In genomic region chr17:81086789-81087551, GRCh38 we compare ENCODE assay signal across 29 cellular contexts. TPM values are rescaled to one million over a fixed set of nuclear protein-coding genes. Genes with fewer than 3 reads are reported as not detected.
DNase-seq lines count a peak whose midpoint lies in the region; ATAC-seq, FAIRE-seq and TF ChIP-seq lines count a peak whose summit lies in the region.
"Had no signal": no experiment of that assay in that cellular context is flagged by ENCODE, and none has a peak within 500 bp of the region (broad histone marks: within the 10 kb centered on the region; RNA-seq: fewer than 3 reads in every experiment).

No MANE protein-coding gene starts in this region.

- H3K27ac Mint-ChIP-seq in activated T-helper 17 cell treated with anti-CD3 and anti-CD28 coated beads, Interleukin-2, amount 50 U/mL, for 72 hours = no peak overlapping the region
- H3K27ac Mint-ChIP-seq: GM23338, natural killer cell, T-cell had no signal

- no peaks in the 10 kb centered on the region for H3K9me1 ChIP-seq in keratinocyte (ENCODE audit: control insufficient read depth, extremely low read depth, insufficient read depth, low read length)

- peaks cover 80% of the 10 kb centered on the region for H3K4me1 ChIP-seq in keratinocyte (ENCODE audit: control insufficient read depth, extremely low read depth, insufficient read depth, low read length)
- peaks cover 41 to 80% (median 66%) of the 10 kb centered on the region in 4 donors for H3K4me1 ChIP-seq in upper lobe of left lung
- peaks cover 0 to 35% (median 9%) of the 10 kb centered on the region in 6 donors for H3K4me1 ChIP-seq in spleen

- no peaks in the 10 kb centered on the region for H3K27me3 Mint-ChIP-seq in activated T-helper 17 cell treated with anti-CD3 and anti-CD28 coated beads, Interleukin-2, amount 50 U/mL, for 72 hours
- H3K27me3 Mint-ChIP-seq: T-cell had no signal

- no peaks in the 10 kb centered on the region for H3K9me3 Mint-ChIP-seq in activated T-helper 17 cell treated with anti-CD3 and anti-CD28 coated beads, Interleukin-2, amount 50 U/mL, for 72 hours
- H3K9me3 Mint-ChIP-seq: GM23338, natural killer cell, T-cell had no signal

- WGBS in upper lobe of left lung, 2 donors = 59 to 76% methylated on average over 24 to 32 of the region's 32 CpGs
- WGBS in spleen, 5 donors = 84 to 94% (median 87%) methylated on average over 19 to 32 of the region's 32 CpGs

- peak; percentile 75 for FAIRE-seq in keratinocyte (lab: Jason Lieb, UNC)
- FAIRE-seq: A204.1, astrocyte, endometrium, islet of Langerhans, urothelium cell line had no signal

- peak; percentile 34 for ATAC-seq in activated T-helper 17 cell treated with anti-CD3 and anti-CD28 coated beads, Interleukin-2, amount 50 U/mL, for 72 hours (replicated peaks)
- ATAC-seq in upper lobe of left lung (ENCODE audit: low FRiP score in 2 of 2) (no peak), HG03108 (IDR thresholded peaks at IDR 0.05; ENCODE audit: unreplicated experiment) (no peak)
- ATAC-seq: GM23338, natural killer cell had no signal

- no peak for TF ChIP-seq EP300 in upper lobe of left lung (IDR thresholded peaks at IDR 0.05)

- H3K27me3 ChIP-seq in keratinocyte (ENCODE audit: control insufficient read depth, extremely low read depth, insufficient read depth, low read length) (no peaks in the 10 kb centered on the region), upper lobe of left lung (no peaks in the 10 kb centered on the region), spleen (replicated peaks in 1 of 7) (no peaks in the 10 kb centered on the region)
- H3K27me3 ChIP-seq: sigmoid colon had no signal

- DNase-seq in NCI-H2196 (lab: John Stamatoyannopoulos, UW; ENCODE audit: unreplicated experiment) (peak; percentile 55), NCI-H2196 treated with DMSO at 0.1 percent for 48 hours (lab: John Stamatoyannopoulos, UW; ENCODE audit: unreplicated experiment) (no peak), keratinocyte (ENCODE audit: low read depth, low spot score) (peak; percentile 86), upper lobe of left lung (peak in 1 of 2 donors; percentile 53), spleen (no peak), AML-193 (lab: John Stamatoyannopoulos, UW) (no peak)
- DNase-seq: activated naive CD4-positive, alpha-beta T cell treated with anti-CD3 and anti-CD28 coated beads, Interleukin-2, amount 50 U/mL, for 16 hours; activated T-cell treated with anti-CD3 and anti-CD28 coated beads, Interleukin-2, amount 50 U/mL, for 1 hour; DMS 273 treated with DMSO at 0.1 percent for 48 hours; GF-D8; hippocampal formation; mesendoderm; natural killer cell; NCI-H187; NCI-H446 treated with DMSO at 0.1 percent for 48 hours; RPMI8226; sigmoid colon; stimulated activated CD4-positive, alpha-beta T cell treated with anti-CD3 and anti-CD28 coated beads, Interleukin-1b, Interleukin-23, amount 100 ng/mL, for 48 hours; stimulated activated naive CD4-positive, alpha-beta T cell treated with Interleukin-2 at 50 U/mL for 16 hours had no signal

- H3K79me2 ChIP-seq in keratinocyte (ENCODE audit: control insufficient read depth, insufficient read depth, low read length) = peaks cover 32% of the 10 kb centered on the region

- peaks cover 21 to 66% of the 10 kb centered on the region in 2 experiments for H3K36me3 ChIP-seq in keratinocyte (ENCODE audit: control insufficient read depth in 2 of 2, extremely low read depth in 1 of 2, insufficient read depth in 2 of 2, low read length in 2 of 2)
- peaks cover 0 to 48% (median 30%) of the 10 kb centered on the region in 4 donors for H3K36me3 ChIP-seq in upper lobe of left lung
- peaks cover 0 to 44% (median 4%) of the 10 kb centered on the region in 6 donors for H3K36me3 ChIP-seq in spleen

- no peak overlapping the region for H3K4me3 Mint-ChIP-seq in activated T-helper 17 cell treated with anti-CD3 and anti-CD28 coated beads, Interleukin-2, amount 50 U/mL, for 72 hours
- H3K4me3 Mint-ChIP-seq: GM23338, natural killer cell, T-cell had no signal

- no peak for TF ChIP-seq CTCF in keratinocyte (optimal IDR thresholded peaks at IDR 0.05 in 1 of 3, IDR thresholded peaks at IDR 0.05 in 1 of 3, conservative IDR thresholded peaks at IDR 0.05 in 1 of 3; ENCODE audit: extremely low read depth in 1 of 3, insufficient read depth in 2 of 3, low read length in 3 of 3)
- TF ChIP-seq CTCF in upper lobe of left lung (IDR thresholded peaks at IDR 0.05) = no peak
- TF ChIP-seq CTCF in spleen (IDR thresholded peaks at IDR 0.05 in 8 of 11, conservative IDR thresholded peaks at IDR 0.05 in 3 of 11) = no peak

- H2AFZ ChIP-seq in keratinocyte (ENCODE audit: control insufficient read depth, low read length) = no peak overlapping the region
- H2AFZ ChIP-seq: GM23338, parathyroid adenoma had no signal

- H3K27ac ChIP-seq in keratinocyte (ENCODE audit: control insufficient read depth, insufficient read depth, low read length) = peak overlapping the region; percentile 97
- peak overlapping the region in 3 of 4 donors; percentile 89 to 94 (median 89) for H3K27ac ChIP-seq in upper lobe of left lung
- no peak overlapping the region for H3K27ac ChIP-seq in spleen
- H3K27ac ChIP-seq: parathyroid adenoma, sigmoid colon had no signal

- no peaks in the 10 kb centered on the region for H3K36me3 Mint-ChIP-seq in activated T-helper 17 cell treated with anti-CD3 and anti-CD28 coated beads, Interleukin-2, amount 50 U/mL, for 72 hours (ENCODE audit: low read depth)
- H3K36me3 Mint-ChIP-seq: natural killer cell, T-cell had no signal

- H3K4me1 Mint-ChIP-seq in activated T-helper 17 cell treated with anti-CD3 and anti-CD28 coated beads, Interleukin-2, amount 50 U/mL, for 72 hours = no peaks in the 10 kb centered on the region
- H3K4me1 Mint-ChIP-seq: natural killer cell had no signal

- H3K9me3 ChIP-seq in keratinocyte (ENCODE audit: control insufficient read depth, low read depth, low read length) (no peaks in the 10 kb centered on the region), upper lobe of left lung (no peaks in the 10 kb centered on the region), spleen (no peaks in the 10 kb centered on the region)
- H3K9me3 ChIP-seq: sigmoid colon had no signal

- dilution Hi-C loops in keratinocyte (cut with MboI; ENCODE audit: extremely low pct_ligation_motif_present, low sequenced_read_pairs) = no loop called here

- TF ChIP-seq POLR2A in upper lobe of left lung (IDR thresholded peaks at IDR 0.05) = no peak
- TF ChIP-seq POLR2A in spleen (IDR thresholded peaks at IDR 0.05) = no peak

- peak overlapping the region; percentile 69 for H3K4me2 ChIP-seq in keratinocyte (ENCODE audit: control insufficient read depth, extremely low read depth, insufficient read depth, low read depth, low read length)
- H3K4me2 ChIP-seq: GM23338 had no signal

- H3K4me3 ChIP-seq in keratinocyte (ENCODE audit: control insufficient read depth in 2 of 3, extremely low read depth in 1 of 3, insufficient read depth in 2 of 3, low read depth in 1 of 3, low read length in 3 of 3) = peak overlapping the region in 1 of 3 experiments; percentile 23
- no peak overlapping the region for H3K4me3 ChIP-seq in upper lobe of left lung
- H3K4me3 ChIP-seq in spleen = no peak overlapping the region
- H3K4me3 ChIP-seq: GM23338, sigmoid colon had no signal

- no peaks in the 10 kb centered on the region for H4K20me1 ChIP-seq in keratinocyte (ENCODE audit: control insufficient read depth, extremely low read depth, insufficient read depth, low read length)

- peak overlapping the region; percentile 84 for H3K9ac ChIP-seq in keratinocyte (ENCODE audit: control insufficient read depth, extremely low read depth, insufficient read depth, low read length)
- H3K9ac ChIP-seq: parathyroid adenoma had no signal

- intact Hi-C loops in spleen (cut with DNase I; ENCODE audit: low total_unique reads) = no loop called here

RNA-seq across cellular contexts. Expression of gene BAIAP2, which starts 52.0 kb away (rescaled TPM):
- 1 to 10 TPM; 4.6 to 4.8 TPM for total RNA-seq in activated T-helper 17 cell treated with anti-CD3 and anti-CD28 coated beads, Interleukin-2, amount 50 U/mL, for 72 hours
- polyA plus RNA-seq in keratinocyte (48.9 to 74.4 TPM (median 56.7 TPM) in 3 replicates), spleen (10 to 100 TPM in 1 of 3 donors, 1 to 10 TPM in 2; 2.8 to 11.8 (median 4.4) TPM)
- 102 TPM for polyA plus RNA-seq in keratinocyte (2011; ENCODE audit: low read depth)
- polyA plus RNA-seq in keratinocyte (2011; cell fraction: cytosol; rRNA removed) = 30.3 and 63.1 TPM in 2 replicates
- polyA plus RNA-seq in keratinocyte (2011; cell fraction: nucleus; rRNA removed) = 87.9 and 109 TPM in 2 replicates
- 66.3 and 124 TPM in 2 replicates for polyA plus RNA-seq in keratinocyte (2012; ENCODE audit: low replicate concordance)
- 44.6 to 102 TPM (median 54.9 TPM) in 3 replicates for polyA minus RNA-seq in keratinocyte
- polyA minus RNA-seq in keratinocyte (2011; cell fraction: cytosol; rRNA and poly(A)+ RNA removed) = 94.8 TPM
- 66.4 and 99.6 TPM in 2 replicates for polyA minus RNA-seq in keratinocyte (2011; cell fraction: nucleus; rRNA and poly(A)+ RNA removed)
- total RNA-seq in upper lobe of left lung (100 to 1,000 TPM in 5 of 6 donors, 10 to 100 TPM in 1; 90.7 to 231 (median 123) TPM), spleen (10 to 100 TPM; 12.7 to 33.2 (median 23.4) TPM)

Comparison
In these comparisons a context has a peak if more than half of its experiments do, and no peak if none do; other contexts are left out.
1. DNase-seq: peak in NCI-H2196 (single experiment) and keratinocyte (single experiment); none in NCI-H2196 treated with DMSO at 0.1 percent for 48 hours (single experiment), spleen (single experiment) and AML-193 (0 of 2).
2. H3K27ac ChIP-seq: peak in keratinocyte (single experiment) and upper lobe of left lung (3 of 4); none in spleen (0 of 8).